Comparison of ENCODE assay signal across 20 cellular contexts in the genomic region with DNA sequence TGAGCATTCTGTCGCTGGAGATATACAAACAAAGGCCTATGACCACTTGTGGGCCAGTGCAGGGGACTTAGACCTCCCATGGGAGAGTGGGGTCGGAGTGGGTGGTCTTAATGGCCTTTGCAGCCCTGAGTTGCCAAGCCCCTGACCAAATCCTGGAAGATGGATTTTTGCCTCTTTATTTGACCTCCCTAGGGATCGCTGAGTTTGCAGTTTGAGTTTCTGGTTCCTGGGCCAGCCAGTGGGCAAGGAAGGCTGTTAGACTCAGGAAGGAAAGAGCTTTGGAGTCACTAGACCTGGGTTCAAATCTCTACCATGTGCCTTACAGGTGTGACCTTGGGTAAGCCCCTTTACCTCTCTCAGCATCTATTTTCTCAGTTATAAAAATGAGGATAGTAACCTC.
DNase-seq lines count a peak whose midpoint lies in the region; ATAC-seq, FAIRE-seq and TF ChIP-seq lines count a peak whose summit lies in the region.
"Had no signal": no experiment of that assay in that cellular context is flagged by ENCODE, and none has a peak within 500 bp of the region (broad histone marks: within the 10 kb centered on the region; RNA-seq: fewer than 3 reads in every experiment).

No MANE protein-coding gene starts in this region.

- no peaks in the 10 kb centered on the region for H3K9me3 ChIP-seq in HepG2 (ENCODE audit: low read length)
- no peaks in the 10 kb centered on the region for H3K9me3 ChIP-seq in right lobe of liver
- no peaks in the 10 kb centered on the region for H3K9me3 ChIP-seq in H1 (ENCODE audit: insufficient read depth in 2 of 2, low read depth in 1 of 2, low read length in 1 of 2)
- no peaks in the 10 kb centered on the region for H3K9me3 ChIP-seq in osteoblast (ENCODE audit: low read depth, low read length)

- H4K20me1 ChIP-seq in HepG2 (ENCODE audit: insufficient read depth, low read length) (no peaks in the 10 kb centered on the region), H1 (replicated peaks in 1 of 2; ENCODE audit: control insufficient read depth in 1 of 2, insufficient read depth in 2 of 2, low read length in 2 of 2) (no peaks in the 10 kb centered on the region), osteoblast (ENCODE audit: insufficient read depth, low read length) (no peaks in the 10 kb centered on the region)

- no peak overlapping the region for H3K27ac ChIP-seq in HepG2 (ENCODE audit: extremely low read length, insufficient read depth, low read length)
- H3K27ac ChIP-seq in right lobe of liver = no peak overlapping the region
- no peak overlapping the region for H3K27ac ChIP-seq in H1 (ENCODE audit: low read depth, low read length)
- H3K27ac ChIP-seq in osteoblast (ENCODE audit: low read depth, low read length) = no peak overlapping the region
- H3K27ac ChIP-seq: 22Rv1 had no signal

- TF ChIP-seq RAD21 in HepG2 (CRISPR knock-in tag; IDR thresholded peaks at IDR 0.05) = no peak
- no peak for TF ChIP-seq RAD21 in H1 (IDR thresholded peaks at IDR 0.05 in 1 of 2, conservative IDR thresholded peaks at IDR 0.05 in 1 of 2; ENCODE audit: low read depth in 2 of 2, low read length in 2 of 2)

- no peak overlapping the region for H4K8ac ChIP-seq in H1 (ENCODE audit: extremely low read depth, insufficient read depth, low read length)

- H3K27me3 ChIP-seq in HepG2 (ENCODE audit: control insufficient read depth in 1 of 2, insufficient read depth in 2 of 2, low read length in 2 of 2) (peaks cover 6 to 66% of the 10 kb centered on the region in 2 experiments), right lobe of liver (peaks cover 0 to 11% of the 10 kb centered on the region in 2 donors), H1 (replicated peaks in 1 of 4; ENCODE audit: control insufficient read depth in 3 of 4, extremely low read depth in 1 of 4, insufficient read depth in 3 of 4, low read length in 3 of 4) (no peaks in the 10 kb centered on the region; a peak in 2 of 7 replicates), osteoblast (ENCODE audit: insufficient read depth, low read length) (peaks cover 12% of the 10 kb centered on the region)

- intact Hi-C loops in HepG2 (cut with micrococcal nuclease; ENCODE audit: unreplicated experiment) = no loop called here
- intact Hi-C loops in right lobe of liver (cut with DNase I) = no loop called here

- no peaks in the 10 kb centered on the region for H3K4me1 ChIP-seq in HepG2 (ENCODE audit: insufficient read depth, low read length)
- H3K4me1 ChIP-seq in right lobe of liver = no peaks in the 10 kb centered on the region
- peaks cover 0 to 15% (median 12%) of the 10 kb centered on the region in 4 experiments; a peak in 6 of 7 replicates for H3K4me1 ChIP-seq in H1 (replicated peaks in 1 of 4; ENCODE audit: control insufficient read depth in 3 of 4, insufficient read depth in 4 of 4, low read length in 3 of 4)
- no peaks in the 10 kb centered on the region for H3K4me1 ChIP-seq in osteoblast (ENCODE audit: insufficient read depth, low read length)

- ATAC-seq in HepG2 = no peak
- no peak for ATAC-seq in right lobe of liver
- ATAC-seq in GM21515 (IDR thresholded peaks at IDR 0.05; ENCODE audit: unreplicated experiment) = no peak
- ATAC-seq in activated CD8-positive, alpha-beta T cell treated with anti-CD3 and anti-CD28 coated beads, Interleukin-2, amount 10 ng/mL, durations not matched to agents 7 days and 5 days = no peak
- ATAC-seq: HCT116 had no signal

- H3K36me3 ChIP-seq in HepG2 (replicated peaks in 1 of 2; ENCODE audit: control insufficient read depth in 1 of 2, insufficient read depth in 2 of 2, low read length in 2 of 2) = no peaks in the 10 kb centered on the region
- H3K36me3 ChIP-seq in right lobe of liver = no peaks in the 10 kb centered on the region
- H3K36me3 ChIP-seq in H1 (ENCODE audit: control insufficient read depth in 2 of 4, insufficient read depth in 4 of 4, low read length in 3 of 4) = no peaks in the 10 kb centered on the region
- no peaks in the 10 kb centered on the region for H3K36me3 ChIP-seq in osteoblast (ENCODE audit: insufficient read depth, low read length)

- H2AFZ ChIP-seq in HepG2 (ENCODE audit: low read length) = no peak overlapping the region
- no peak overlapping the region for H2AFZ ChIP-seq in H1 (ENCODE audit: low read length)
- no peak overlapping the region for H2AFZ ChIP-seq in osteoblast (ENCODE audit: low read length)

- no TSS peak for BruUV-seq in HepG2 (replicated peaks; lab: Mats Ljungman, UMichigan)

- DNase-seq in HepG2 (ENCODE audit: low spot score) (no peak), right lobe of liver (no peak), H1 (ENCODE audit: low read depth in 1 of 2, low spot score in 2 of 2) (no peak), osteoblast (ENCODE audit: insufficient read length, low spot score, missing footprints) (peak; percentile 71)
- DNase-seq in activated CD8-positive, alpha-beta T cell treated with anti-CD3 and anti-CD28 coated beads, Interleukin-2, amount 10 ng/mL, durations not matched to agents 7 days and 5 days = no peak
- DNase-seq: C1 segment of cervical spinal cord; Calu3; CD4-positive, alpha-beta memory T cell; COR-L47; DMS53; DMS79 treated with DMSO at 0.1 percent for 48 hours; GF-D8; GOT3; H7 had no signal

- no peak for FAIRE-seq in HepG2 (lab: Jason Lieb, UNC)
- FAIRE-seq in H1 (lab: Jason Lieb, UNC) = no peak
- FAIRE-seq: A204.1, GM12891, GM18507 had no signal

- H3K4me2 ChIP-seq in HepG2 (ENCODE audit: low read depth, low read length) (no peak overlapping the region), H1 (ENCODE audit: insufficient read depth in 1 of 2, low read depth in 2 of 2, low read length in 2 of 2) (no peak overlapping the region), osteoblast (ENCODE audit: insufficient read depth, low read length) (no peak overlapping the region)

- no peak overlapping the region for H2BK120ac ChIP-seq in H1 (replicated peaks; ENCODE audit: low read depth, low read length)

- no peaks in the 10 kb centered on the region for H3K36me3 Mint-ChIP-seq in activated CD8-positive, alpha-beta T cell treated with anti-CD3 and anti-CD28 coated beads, Interleukin-2, amount 10 ng/mL, durations not matched to agents 7 days and 5 days (ENCODE audit: low read depth)
- H3K36me3 Mint-ChIP-seq: CD4-positive, alpha-beta memory T cell had no signal

- H4K91ac ChIP-seq in H1 (replicated peaks; ENCODE audit: insufficient read length, low read length) = no peak overlapping the region

- H3K4ac ChIP-seq in H1 (replicated peaks; ENCODE audit: insufficient read length, low read depth, low read length) = no peak overlapping the region

- H3K27me3 Mint-ChIP-seq in activated CD8-positive, alpha-beta T cell treated with anti-CD3 and anti-CD28 coated beads, Interleukin-2, amount 10 ng/mL, durations not matched to agents 7 days and 5 days (ENCODE audit: low read depth) = peaks cover 11% of the 10 kb centered on the region

- no peak overlapping the region for H3K9ac ChIP-seq in HepG2 (ENCODE audit: insufficient read depth, low read depth, low read length)
- no peak overlapping the region for H3K9ac ChIP-seq in H1 (replicated peaks in 1 of 4; ENCODE audit: extremely low read depth in 1 of 4, low read depth in 3 of 4, low read length in 3 of 4)

- no peaks in the 10 kb centered on the region for H3K9me3 Mint-ChIP-seq in activated CD8-positive, alpha-beta T cell treated with anti-CD3 and anti-CD28 coated beads, Interleukin-2, amount 10 ng/mL, durations not matched to agents 7 days and 5 days (ENCODE audit: insufficient read depth)
- H3K9me3 Mint-ChIP-seq: CD4-positive, alpha-beta memory T cell had no signal

- no peak overlapping the region for H4K5ac ChIP-seq in H1 (ENCODE audit: insufficient read length, low read depth, low read length)

- no peak overlapping the region for H3K4me3 ChIP-seq in HepG2 (replicated peaks in 1 of 3; ENCODE audit: insufficient read depth in 1 of 3, low read depth in 2 of 3, low read length in 3 of 3)
- H3K4me3 ChIP-seq in right lobe of liver = no peak overlapping the region
- no peak overlapping the region for H3K4me3 ChIP-seq in H1 (ENCODE audit: extremely low read depth in 1 of 4, insufficient read depth in 2 of 4, low read depth in 3 of 4, low read length in 4 of 4)
- no peak overlapping the region for H3K4me3 ChIP-seq in osteoblast (ENCODE audit: insufficient read depth, low read length)

- no peaks in the 10 kb centered on the region for H3K79me2 ChIP-seq in HepG2 (ENCODE audit: insufficient read depth, low read length)
- no peaks in the 10 kb centered on the region for H3K79me2 ChIP-seq in H1 (ENCODE audit: control insufficient read depth in 1 of 2, insufficient read depth in 2 of 2, low read length in 2 of 2)
- no peaks in the 10 kb centered on the region for H3K79me2 ChIP-seq in osteoblast (ENCODE audit: insufficient read depth, low read length)

- TF ChIP-seq POLR2A in HepG2 (IDR thresholded peaks at IDR 0.05; ENCODE audit: insufficient read depth in 1 of 2, low read depth in 2 of 2, low read length in 2 of 2) (no peak), right lobe of liver (IDR thresholded peaks at IDR 0.05) (no peak), H1 (IDR thresholded peaks at IDR 0.05; ENCODE audit: control extremely low read depth in 1 of 2, low read depth in 2 of 2, low read length in 2 of 2) (no peak)

- H3K23ac ChIP-seq in H1 (ENCODE audit: insufficient read length) = no peak overlapping the region

- in situ Hi-C loops in HepG2 (cut with HindIII; ENCODE audit: extremely low pct_ligation_motif_present, low pct_unique_long_range_greater_than_20kb) = no loop called here

- H3K27ac Mint-ChIP-seq in activated CD8-positive, alpha-beta T cell treated with anti-CD3 and anti-CD28 coated beads, Interleukin-2, amount 10 ng/mL, durations not matched to agents 7 days and 5 days = no peak overlapping the region
- H3K27ac Mint-ChIP-seq: CD4-positive, alpha-beta memory T cell had no signal

- POLR2A ChIA-PET in HepG2 (lab: Yijun Ruan, JAX) = no interaction called here
- POLR2A ChIA-PET in H1 (lab: Charles Lee; ENCODE audit: partially characterized antibody) = interaction anchor here (0.6 to 0.7 kb wide), 2 partner anchors 11 to 97 kb away, joined by 3 read pairs; no protein-coding TSS in a partner anchor
- POLR2A ChIA-PET in activated CD8-positive, alpha-beta T cell treated with anti-CD3 and anti-CD28 coated beads, Interleukin-2, amount 10 ng/mL, durations not matched to agents 7 days and 5 days (lab: Charles Lee) = no interaction called here

- H3K56ac ChIP-seq in H1 (replicated peaks; ENCODE audit: insufficient read length, low read depth, low read length) = no peak overlapping the region

- CTCF ChIA-PET in HepG2 (lab: Yijun Ruan, JAX; ENCODE audit: low intra/inter-chr PET ratio, low total read pairs) = no interaction called here
- CTCF ChIA-PET in H1 (lab: Charles Lee; ENCODE audit: partially characterized antibody) = interaction anchor here (0.6 to 3.4 kb wide), 8 partner anchors 10 to 137 kb away, joined by 3 to 15 read pairs (median 4); no protein-coding TSS in a partner anchor
- CTCF ChIA-PET in activated CD8-positive, alpha-beta T cell treated with anti-CD3 and anti-CD28 coated beads, Interleukin-2, amount 10 ng/mL, durations not matched to agents 7 days and 5 days (lab: Charles Lee) = no interaction called here

- H2BK20ac ChIP-seq in H1 (ENCODE audit: low read length) = no peak overlapping the region

- TF ChIP-seq CTCF in HepG2 (CRISPR knock-in tag; IDR thresholded peaks at IDR 0.05) (no peak), right lobe of liver (IDR thresholded peaks at IDR 0.05) (no peak), H1 (IDR thresholded peaks at IDR 0.05; ENCODE audit: control extremely low read depth in 1 of 3, insufficient read depth in 1 of 3, low read depth in 1 of 3, low read length in 3 of 3) (no peak), osteoblast (IDR thresholded peaks at IDR 0.05; ENCODE audit: extremely low read depth, low read depth, low read length) (no peak)

- no peak overlapping the region for H2BK15ac ChIP-seq in H1 (ENCODE audit: low read length)

- H2BK5ac ChIP-seq in H1 (ENCODE audit: low read depth, low read length) = no peak overlapping the region

- H3K4me1 Mint-ChIP-seq in activated CD8-positive, alpha-beta T cell treated with anti-CD3 and anti-CD28 coated beads, Interleukin-2, amount 10 ng/mL, durations not matched to agents 7 days and 5 days (ENCODE audit: low read depth) = no peaks in the 10 kb centered on the region

- TF ChIP-seq EP300 in HepG2 (IDR thresholded peaks at IDR 0.05; ENCODE audit: low read depth in 2 of 2, low read length in 2 of 2) (no peak), HepG2 (CRISPR knock-in tag; IDR thresholded peaks at IDR 0.05; ENCODE audit: borderline replicate concordance) (no peak), H1 (IDR thresholded peaks at IDR 0.05; ENCODE audit: borderline replicate concordance in 1 of 2, low read depth in 2 of 2, low read length in 2 of 2) (no peak)

- H2AK5ac ChIP-seq in H1 (ENCODE audit: low read depth, low read length) = 0 out of 2 replicates have a peak overlapping the region, but pooled peaks have one; percentile 79

- no peak overlapping the region for H2BK12ac ChIP-seq in H1 (ENCODE audit: low read depth, low read length)

- peaks cover under 1% of the 10 kb centered on the region; the same call in 1 of the 2 replicates for H3K23me2 ChIP-seq in H1 (ENCODE audit: low read depth, low read length)

- no peak overlapping the region for H3K4me3 Mint-ChIP-seq in activated CD8-positive, alpha-beta T cell treated with anti-CD3 and anti-CD28 coated beads, Interleukin-2, amount 10 ng/mL, durations not matched to agents 7 days and 5 days
- H3K4me3 Mint-ChIP-seq: CD4-positive, alpha-beta memory T cell had no signal

- no peaks in the 10 kb centered on the region for H3K79me1 ChIP-seq in H1 (ENCODE audit: low read depth, low read length)

- H3K18ac ChIP-seq in H1 (ENCODE audit: extremely low read depth, low read length) = no peak overlapping the region

- 0% methylated on average over 3 of the region's 3 CpGs for WGBS in HepG2 (ENCODE audit: low lambda C conversion rate)
- WGBS in right lobe of liver (ENCODE audit: insufficient coverage, low coverage, low lambda C conversion rate, missing lambda C conversion rate) = no CpG with 5 or more reads among the region's 3 CpGs
- 95% methylated on average over 3 of the region's 3 CpGs; no CpG with 5 or more reads in 1 of the 2 experiments for WGBS in H1 (ENCODE audit: extremely low coverage in 1 of 2, insufficient coverage in 1 of 2, insufficient read length in 1 of 2, insufficient replicate concordance in 2 of 2, low coverage in 1 of 2, low lambda C conversion rate in 2 of 2, missing lambda C conversion rate in 1 of 2), 2 experiments

- H3K14ac ChIP-seq in H1 (ENCODE audit: insufficient read length) = no peak overlapping the region

Comparison
In these comparisons a context has a peak if more than half of its experiments do, and no peak if none do; other contexts are left out.
1. Of the 41 proteins assayed by ChIP-seq in both HepG2 and H1: peak only in HepG2: MAFK; only in H1: none; in both: none; in neither: 40.